Comparison of ENCODE assay signal across 22 cellular contexts in genomic region chr3:100319951-100320350, GRCh38.
"Had no signal": no experiment of that assay in that cellular context is flagged by ENCODE, and none has a peak within 500 bp of the region (broad histone marks: within the 10 kb centered on the region; RNA-seq: fewer than 3 reads in every experiment).

No MANE protein-coding gene starts in this region.

- ATAC-seq: HepG2, Panc1, PC-3 had no signal

- DNase-seq: IMR-90, Karpas-422, KG1, MG63, NCI-H1092, NCI-H1105 treated with DMSO at 0.1 percent for 48 hours, NCI-H1436, NCI-H187, NCI-H2029, NCI-H2081 treated with DMSO at 0.1 percent for 48 hours, NCI-H2171, NCI-H226, NCI-H446, NCI-H510A, NCI-H524 treated with DMSO at 0.1 percent for 48 hours, NCI-H69, NCI-H774, PC-3, SHP77, SJCRH30 had no signal
